ENCODE assay signal across 8 cellular contexts in genomic region chr12:13165578-13166120, GRCh38. TPM values are rescaled to one million over a fixed set of nuclear protein-coding genes. Genes with fewer than 3 reads are reported as not detected.
DNase-seq lines count a peak whose midpoint lies in the region; ATAC-seq lines count a peak whose summit lies in the region.

No MANE protein-coding gene starts in this region.

- ATAC-seq in HG03108 (IDR thresholded peaks at IDR 0.05; ENCODE audit: unreplicated experiment): peak; percentile 83

- no peak overlapping the region for H3K4me3 ChIP-seq in SJCRH30

- 0 out of 2 replicates have a peak, but pooled peaks cover 4% of the 10 kb centered on the region for H3K9me3 ChIP-seq in SJCRH30 (replicated peaks)

- no peaks in the 10 kb centered on the region for H3K36me3 ChIP-seq in SJCRH30

- H3K27ac ChIP-seq in SJCRH30: no peak overlapping the region

- peaks cover 16% of the 10 kb centered on the region for H3K4me1 ChIP-seq in SJCRH30

- no peaks in the 10 kb centered on the region for H3K27me3 ChIP-seq in SJCRH30

- peak; percentile 73 for DNase-seq in EL
- DNase-seq in SJCRH30: peak; percentile 43 to 55
- peak; percentile 80 for DNase-seq in activated naive CD4-positive, alpha-beta T cell treated with Interleukin-2 at 50 U/mL for 16 hours
- peak; percentile 49 for DNase-seq in hepatic stellate cell (ENCODE audit: low spot score)
- DNase-seq in stimulated activated CD4-positive, alpha-beta T cell treated with anti-CD3 and anti-CD28 coated beads, Interleukin-4, amount 100 ng/mL, for 1 hour: peak; percentile 74
- DNase-seq in NCI-H2081 treated with DMSO at 0.1 percent for 48 hours (lab: John Stamatoyannopoulos, UW): no peak
- no peak for DNase-seq in SHP77 treated with DMSO at 0.1 percent for 48 hours (lab: John Stamatoyannopoulos, UW)

RNA-seq across cellular contexts. Expression of gene EMP1, which starts 30.9 kb away (rescaled TPM):
- 3.4 and 7.5 TPM in 2 replicates for total RNA-seq in SJCRH30 (2014; rRNA removed; shearing (Covaris generic))

Comparison
In these comparisons a context has a peak if more than half of its experiments do, and no peak if none do; other contexts are left out.
1. DNase-seq: peak in EL (single experiment), SJCRH30 (2 of 2), activated naive CD4-positive, alpha-beta T cell treated with Interleukin-2 at 50 U/mL for 16 hours (single experiment), hepatic stellate cell (single experiment) and stimulated activated CD4-positive, alpha-beta T cell treated with anti-CD3 and anti-CD28 coated beads, Interleukin-4, amount 100 ng/mL, for 1 hour (single experiment); none in NCI-H2081 treated with DMSO at 0.1 percent for 48 hours (single experiment) and SHP77 treated with DMSO at 0.1 percent for 48 hours (single experiment).